ENCODE assay signal across 23 cellular contexts in genomic region chr2:16048466-16048865, GRCh38.
A peak's percentile ranks its signal among the peaks of the same experiment; 100 is the strongest.
DNase-seq lines count a peak whose midpoint lies in the region; ATAC-seq and TF ChIP-seq lines count a peak whose summit lies in the region.
"Had no signal": no experiment of that assay in that cellular context is flagged by ENCODE, and none has a peak within 500 bp of the region (broad histone marks: within the 10 kb centered on the region; RNA-seq: fewer than 3 reads in every experiment).

No MANE protein-coding gene starts in this region.

- no peak overlapping the region for H3K4me3 Mint-ChIP-seq in GM23338
- H3K4me3 Mint-ChIP-seq in stimulated activated effector memory CD8-positive, alpha-beta T cell treated with anti-CD3 and anti-CD28 coated beads, Interleukin-12 subunit alpha, Interleukin-12 subunit beta, amount 100 ng/mL, for 72 hours, result no peak overlapping the region
- H3K4me3 Mint-ChIP-seq in naive thymus-derived CD8-positive, alpha-beta T cell, result no peak overlapping the region
- H3K4me3 Mint-ChIP-seq: CD14-positive monocyte; CD4-positive, alpha-beta memory T cell; CD4-positive, CD25-positive, alpha-beta regulatory T cell; CD8-positive, alpha-beta memory T cell had no signal

- no peaks in the 10 kb centered on the region for H3K79me1 ChIP-seq in mesendoderm (ENCODE audit: low read length)

- H4K5ac ChIP-seq in mesendoderm (ENCODE audit: low read length), result no peak overlapping the region

- H3K4me1 Mint-ChIP-seq in GM23338, result peaks cover 22% of the 10 kb centered on the region
- no peaks in the 10 kb centered on the region for H3K4me1 Mint-ChIP-seq in stimulated activated effector memory CD8-positive, alpha-beta T cell treated with anti-CD3 and anti-CD28 coated beads, Interleukin-12 subunit alpha, Interleukin-12 subunit beta, amount 100 ng/mL, for 72 hours
- H3K4me1 Mint-ChIP-seq in naive thymus-derived CD8-positive, alpha-beta T cell, result no peaks in the 10 kb centered on the region
- H3K4me1 Mint-ChIP-seq: CD14-positive monocyte; CD4-positive, alpha-beta memory T cell; CD8-positive, alpha-beta memory T cell had no signal

- no peak overlapping the region for H3K9ac ChIP-seq in mesendoderm (ENCODE audit: low read length)
- H3K9ac ChIP-seq: BLaER1 had no signal

- no peaks in the 10 kb centered on the region for H3K36me3 Mint-ChIP-seq in GM23338 (ENCODE audit: low read depth)
- H3K36me3 Mint-ChIP-seq in stimulated activated effector memory CD8-positive, alpha-beta T cell treated with anti-CD3 and anti-CD28 coated beads, Interleukin-12 subunit alpha, Interleukin-12 subunit beta, amount 100 ng/mL, for 72 hours, result no peaks in the 10 kb centered on the region
- no peaks in the 10 kb centered on the region for H3K36me3 Mint-ChIP-seq in naive thymus-derived CD8-positive, alpha-beta T cell
- H3K36me3 Mint-ChIP-seq: CD14-positive monocyte; CD4-positive, alpha-beta memory T cell; CD4-positive, CD25-positive, alpha-beta regulatory T cell; CD8-positive, alpha-beta memory T cell had no signal

- H4K8ac ChIP-seq in mesendoderm (ENCODE audit: low read depth, low read length), result no peak overlapping the region

- H2BK15ac ChIP-seq in mesendoderm (replicated peaks; ENCODE audit: low read depth), result no peak overlapping the region

- no peak overlapping the region for H3K4me2 ChIP-seq in GM23338
- H3K4me2 ChIP-seq in mesendoderm (ENCODE audit: low read length), result no peak overlapping the region
- H3K4me2 ChIP-seq: A549, BLaER1 had no signal

- H3F3A ChIP-seq in GM23338 (replicated peaks; ENCODE audit: low read depth), result no peaks in the 10 kb centered on the region

- H3K4me1 ChIP-seq in GM23338 (ENCODE audit: insufficient read depth) (peaks cover 21% of the 10 kb centered on the region), mesendoderm (ENCODE audit: control insufficient read depth, low read depth, low read length) (peaks cover 10% of the 10 kb centered on the region)
- H3K4me1 ChIP-seq: A549 had no signal

- POLR2A ChIA-PET in naive thymus-derived CD8-positive, alpha-beta T cell (lab: Charles Lee), result no interaction called here

- H2AFZ ChIP-seq in GM23338, result 0 out of 2 replicates have a peak overlapping the region, but pooled peaks have one; percentile 38

- H3K27me3 ChIP-seq in GM23338 (ENCODE audit: insufficient read depth) (no peaks in the 10 kb centered on the region), mesendoderm (ENCODE audit: insufficient read depth, low read length, poor library complexity) (no peaks in the 10 kb centered on the region)
- H3K27me3 ChIP-seq: BE2C, BLaER1 had no signal

- no peaks in the 10 kb centered on the region for H4K20me1 ChIP-seq in GM23338 (replicated peaks; ENCODE audit: insufficient read depth)
- H4K20me1 ChIP-seq: BLaER1 had no signal

- WGBS in mesendoderm (ENCODE audit: extremely low coverage, insufficient coverage, low lambda C conversion rate), result no CpG with 5 or more reads among the region's 4 CpGs

- H3K4me3 ChIP-seq in GM23338 (no peak overlapping the region), mesendoderm (ENCODE audit: low read length) (no peak overlapping the region)
- H3K4me3 ChIP-seq: A549, BLaER1, GM12878 had no signal

- no peaks in the 10 kb centered on the region for H3K9me3 Mint-ChIP-seq in GM23338
- peaks cover 8% of the 10 kb centered on the region for H3K9me3 Mint-ChIP-seq in stimulated activated effector memory CD8-positive, alpha-beta T cell treated with anti-CD3 and anti-CD28 coated beads, Interleukin-12 subunit alpha, Interleukin-12 subunit beta, amount 100 ng/mL, for 72 hours
- H3K9me3 Mint-ChIP-seq in naive thymus-derived CD8-positive, alpha-beta T cell, result peaks cover 0 to 6% (median 0%) of the 10 kb centered on the region in 9 donors
- H3K9me3 Mint-ChIP-seq: CD4-positive, CD25-positive, alpha-beta regulatory T cell had no signal

- H3K4ac ChIP-seq in mesendoderm (ENCODE audit: low read depth, low read length), result peak overlapping the region; percentile 73

- DNase-seq in GM23338 (ENCODE audit: low spot score), result no peak
- DNase-seq in SK-N-DZ (ENCODE audit: low spot score), result peak; percentile 96
- DNase-seq in mesendoderm, result no peak
- no peak for DNase-seq in stimulated activated effector memory CD8-positive, alpha-beta T cell treated with anti-CD3 and anti-CD28 coated beads, Interleukin-12 subunit alpha, Interleukin-12 subunit beta, amount 100 ng/mL, for 72 hours (ENCODE audit: low spot score in 2 of 2)
- no peak for DNase-seq in naive thymus-derived CD8-positive, alpha-beta T cell
- DNase-seq: BE2C; C1 segment of cervical spinal cord; CD4-positive, alpha-beta memory T cell; CD4-positive, CD25-positive, alpha-beta regulatory T cell; CD8-positive, alpha-beta memory T cell; COR-L47; DMS 273 treated with DMSO at 0.1 percent for 48 hours; DMS153; DMS53; DMS79; DND-41; EL; GDM1 had no signal

- H2AK5ac ChIP-seq in mesendoderm (ENCODE audit: low read length), result no peak overlapping the region

- H3K18ac ChIP-seq in mesendoderm (ENCODE audit: low read length), result peak overlapping the region; percentile 71

- H3K27ac ChIP-seq in GM23338 (ENCODE audit: low read depth) (no peak overlapping the region), mesendoderm (ENCODE audit: low read depth, low read length) (no peak overlapping the region)
- H3K27ac ChIP-seq: 22Rv1, A549, BLaER1 had no signal

- no peak for ATAC-seq in GM23338
- no peak for ATAC-seq in stimulated activated effector memory CD8-positive, alpha-beta T cell treated with anti-CD3 and anti-CD28 coated beads, Interleukin-12 subunit alpha, Interleukin-12 subunit beta, amount 100 ng/mL, for 72 hours
- no peak for ATAC-seq in naive thymus-derived CD8-positive, alpha-beta T cell
- ATAC-seq: A549, GM12878 had no signal

- no peak overlapping the region for H2BK5ac ChIP-seq in mesendoderm (ENCODE audit: low read length)

- no peak overlapping the region for H2BK120ac ChIP-seq in mesendoderm (ENCODE audit: low read depth, low read length)

- no peaks in the 10 kb centered on the region; the same call in 1 of the 2 replicates for H3K9me2 ChIP-seq in GM23338 (ENCODE audit: insufficient read depth)

- H3K79me2 ChIP-seq in GM23338 (replicated peaks; ENCODE audit: insufficient read depth) (no peaks in the 10 kb centered on the region), mesendoderm (ENCODE audit: control insufficient read depth, insufficient read depth, low read length) (no peaks in the 10 kb centered on the region)

- H3K56ac ChIP-seq in mesendoderm (ENCODE audit: low read length), result no peak overlapping the region

- H3K27ac Mint-ChIP-seq in GM23338, result no peak overlapping the region
- H3K27ac Mint-ChIP-seq in stimulated activated effector memory CD8-positive, alpha-beta T cell treated with anti-CD3 and anti-CD28 coated beads, Interleukin-12 subunit alpha, Interleukin-12 subunit beta, amount 100 ng/mL, for 72 hours, result no peak overlapping the region
- H3K27ac Mint-ChIP-seq in naive thymus-derived CD8-positive, alpha-beta T cell, result peak overlapping the region in 1 of 10 donors; percentile 29
- H3K27ac Mint-ChIP-seq: CD14-positive monocyte; CD4-positive, alpha-beta memory T cell; CD4-positive, CD25-positive, alpha-beta regulatory T cell; CD8-positive, alpha-beta memory T cell had no signal

- H3K27me3 Mint-ChIP-seq in GM23338 (ENCODE audit: insufficient read depth, low read depth, poor library complexity), result no peaks in the 10 kb centered on the region
- H3K27me3 Mint-ChIP-seq in naive thymus-derived CD8-positive, alpha-beta T cell, result peaks cover 2 to 10% (median 8%) of the 10 kb centered on the region in 5 donors
- H3K27me3 Mint-ChIP-seq: CD4-positive, CD25-positive, alpha-beta regulatory T cell; CD8-positive, alpha-beta memory T cell had no signal

- TF ChIP-seq CTCF in GM23338 (conservative IDR thresholded peaks at IDR 0.05; ENCODE audit: low read depth in 2 of 2), result no peak

- H3K36me3 ChIP-seq in GM23338 (ENCODE audit: insufficient read depth) (no peaks in the 10 kb centered on the region), mesendoderm (ENCODE audit: control insufficient read depth, insufficient read depth, low read length) (no peaks in the 10 kb centered on the region)
- H3K36me3 ChIP-seq: BE2C, BLaER1 had no signal

- H3K23ac ChIP-seq in mesendoderm (ENCODE audit: low read length), result no peak overlapping the region

TF ChIP-seq in GM23338, 12 proteins besides CTCF, POLR2A, EP300 and RAD21:
- TF ChIP-seq JUNB (IDR thresholded peaks at IDR 0.05; ENCODE audit: unreplicated experiment), result no peak
- no peak for TF ChIP-seq REST (IDR thresholded peaks at IDR 0.05; ENCODE audit: unreplicated experiment)
